Comparison of ENCODE assay signal across 21 cellular contexts in genomic region chr2:100253786-100254185, GRCh38.
"Had no signal": no experiment of that assay in that cellular context is flagged by ENCODE, and none has a peak within 500 bp of the region (broad histone marks: within the 10 kb centered on the region; RNA-seq: fewer than 3 reads in every experiment).

No MANE protein-coding gene starts in this region.

- H3K4me3 ChIP-seq: K562, SJCRH30 had no signal

- H3K4me1 ChIP-seq: SJCRH30 had no signal

- H3K4me3 Mint-ChIP-seq: IgD-negative memory B cell had no signal

- ATAC-seq: Panc1, PC-3, SK-N-SH treated with all-trans-retinoic acid at 6 μM for 48 hours had no signal

- H3K9me3 ChIP-seq: SJCRH30 had no signal

- H3K9ac ChIP-seq: KMS-11 had no signal

- H3K27me3 ChIP-seq: SJCRH30 had no signal

- H3K36me3 ChIP-seq: SJCRH30 had no signal

- H3K27ac ChIP-seq: KMS-11, RWPE1, SJCRH30 had no signal

- DNase-seq: Kasumi-1, MM.1S, NCI-H1092 treated with DMSO at 0.1 percent for 48 hours, NCI-H1436, NCI-H187, NCI-H2029, NCI-H2081 treated with DMSO at 0.1 percent for 48 hours, NCI-H2171, NCI-H226, NCI-H510A, NCI-H524 treated with DMSO at 0.1 percent for 48 hours, NCI-H774, PC-3, SHP77, SJCRH30 had no signal

- H3K4me2 ChIP-seq: KMS-11 had no signal
